Comparison of ENCODE assay signal across 8 cellular contexts in the genomic region with DNA sequence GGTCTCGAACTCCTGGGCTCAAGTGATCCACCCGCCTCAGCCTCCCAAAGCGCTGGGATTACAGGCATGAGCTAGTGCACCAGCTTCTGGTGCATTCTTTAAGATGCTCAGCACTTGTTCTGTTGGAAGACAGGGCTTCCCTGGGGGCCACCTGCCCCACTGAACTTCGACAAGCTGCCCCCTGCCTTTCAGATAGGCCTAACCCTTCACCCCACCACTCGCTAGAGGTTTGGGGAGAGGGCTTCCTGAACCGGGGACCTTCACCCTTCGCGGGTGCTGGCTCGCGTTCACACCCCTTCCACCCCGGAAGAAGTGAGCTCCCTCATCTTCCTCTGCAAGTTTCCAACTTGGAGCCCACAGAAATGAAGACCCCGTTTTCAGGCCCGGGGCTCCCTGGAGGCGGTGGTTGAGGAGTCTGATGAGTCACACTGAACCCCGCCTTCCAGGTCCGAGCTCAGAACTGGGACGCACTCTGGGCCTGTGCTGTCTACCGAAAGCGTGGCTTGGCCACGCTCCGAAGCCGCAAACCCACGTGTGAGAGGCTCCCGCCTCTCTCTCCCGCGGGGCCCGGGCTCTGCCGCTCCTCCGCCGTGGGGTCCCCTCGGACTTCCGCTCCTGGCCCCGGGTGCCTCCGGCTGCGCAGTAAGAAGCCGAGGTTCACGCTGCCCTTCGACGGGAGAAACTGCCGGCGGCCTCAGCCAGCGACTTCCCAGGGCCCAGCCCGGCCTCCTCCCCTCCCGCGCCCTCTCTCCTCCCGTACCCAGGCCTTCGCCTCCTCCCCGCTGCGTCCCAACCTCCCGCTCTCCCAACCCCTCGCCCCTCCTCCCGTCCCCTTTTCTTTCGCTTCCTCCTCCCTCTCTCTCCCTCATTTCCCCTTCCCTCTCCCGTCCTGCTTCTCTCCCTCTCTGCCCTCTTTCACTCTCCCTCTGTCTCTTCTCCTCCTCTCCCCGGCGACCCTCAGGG. TPM values are rescaled to one million over a fixed set of nuclear protein-coding genes. Genes with fewer than 3 reads are reported as not detected.
DNase-seq lines count a peak whose midpoint lies in the region; ATAC-seq and TF ChIP-seq lines count a peak whose summit lies in the region.

No MANE protein-coding gene starts in this region.

- H3K36me3 ChIP-seq in upper lobe of left lung = no peaks in the 10 kb centered on the region

- no peak for TF ChIP-seq EP300 in upper lobe of left lung (IDR thresholded peaks at IDR 0.05)

- DNase-seq in AG09309 (ENCODE audit: low read depth) (no peak), HK-2 (ENCODE audit: unreplicated experiment) (peak; percentile 68), fibroblast of pulmonary artery (ENCODE audit: low read depth) (peak; percentile 71), neural crest cell (ENCODE audit: low read depth, low spot score) (peak; percentile 38), upper lobe of left lung (peak; percentile 71 to 90), SW480 (ENCODE audit: low spot score) (no peak)
- peak; percentile 8 for DNase-seq in activated T-helper 9 cell treated with anti-CD3 and anti-CD28 coated beads, Interleukin-2, amount 50 U/mL, for 16 hours (ENCODE audit: low read depth)

- TF ChIP-seq CTCF in AG09309 (IDR thresholded peaks at IDR 0.05; ENCODE audit: control insufficient read depth, insufficient read depth, low read depth, low read length, missing control alignments) (no peak), fibroblast of pulmonary artery (IDR thresholded peaks at IDR 0.05; ENCODE audit: low read length, missing control alignments) (no peak), neural crest cell (conservative IDR thresholded peaks at IDR 0.05) (no peak), upper lobe of left lung (IDR thresholded peaks at IDR 0.05) (no peak)

- H3K36me3 Mint-ChIP-seq in neural crest cell (ENCODE audit: low read depth) = no peaks in the 10 kb centered on the region

- H3K4me3 ChIP-seq in AG09309 (ENCODE audit: control insufficient read depth, low read depth, low read length) = peak overlapping the region; percentile 46
- peak overlapping the region; percentile 45 for H3K4me3 ChIP-seq in fibroblast of pulmonary artery (replicated peaks; ENCODE audit: low read depth, low read length)
- H3K4me3 ChIP-seq in upper lobe of left lung = peak overlapping the region in 3 of 4 donors; percentile 49 to 59 (median 53)

- H3K27me3 ChIP-seq in upper lobe of left lung = no peaks in the 10 kb centered on the region

- WGBS in upper lobe of left lung, 2 donors = 21 to 22% methylated on average over 41 to 48 of the region's 56 CpGs

- peak in 2 of 4 donors; percentile 35 to 69 for TF ChIP-seq POLR2A in upper lobe of left lung (IDR thresholded peaks at IDR 0.05)

- H3K4me3 Mint-ChIP-seq in neural crest cell = peak overlapping the region; percentile 33

- H3K27ac ChIP-seq in upper lobe of left lung = peak overlapping the region; percentile 83 to 94 (median 88)

- ATAC-seq in upper lobe of left lung (ENCODE audit: low FRiP score in 2 of 2) (peak; percentile 92 to 97), GM21381 (IDR thresholded peaks at IDR 0.05; ENCODE audit: unreplicated experiment) (no peak)

- H3K4me1 Mint-ChIP-seq in neural crest cell = peaks cover 16% of the 10 kb centered on the region

- H3K27ac Mint-ChIP-seq in neural crest cell (ENCODE audit: unreplicated experiment) = peak overlapping the region; percentile 58

- no peaks in the 10 kb centered on the region for H3K9me3 ChIP-seq in upper lobe of left lung

- no peaks in the 10 kb centered on the region for H3K9me3 Mint-ChIP-seq in neural crest cell

- peaks cover 3% of the 10 kb centered on the region for H3K27me3 Mint-ChIP-seq in neural crest cell (ENCODE audit: low read depth)

- peaks cover 8 to 21% (median 11%) of the 10 kb centered on the region in 4 donors for H3K4me1 ChIP-seq in upper lobe of left lung

RNA-seq across cellular contexts. Expression of a gene that starts 47.5 kb away (rescaled TPM):
- total RNA-seq in neural crest cell = 99.5 and 105 TPM in 2 replicates
- total RNA-seq in upper lobe of left lung = 100 to 1,000 TPM in 2 of 6 donors, 10 to 100 TPM in 4; 37.0 to 139 (median 77.0) TPM

Comparison
In these comparisons a context has a peak if more than half of its experiments do, and no peak if none do; other contexts are left out.
1. DNase-seq: peak in HK-2 (single experiment), activated T-helper 9 cell treated with anti-CD3 and anti-CD28 coated beads, Interleukin-2, amount 50 U/mL, for 16 hours (single experiment), fibroblast of pulmonary artery (single experiment), neural crest cell (single experiment) and upper lobe of left lung (2 of 2); none in AG09309 (single experiment) and SW480 (single experiment).
2. Peak in every context shown above with its lines, with median percentiles within 50 percentile points of each other: H3K4me3 ChIP-seq.